Comparison of ENCODE assay signal across 10 cellular contexts in genomic region chr13:91017669-91018053, GRCh38.
DNase-seq lines count a peak whose midpoint lies in the region; ATAC-seq, FAIRE-seq and TF ChIP-seq lines count a peak whose summit lies in the region.
"Had no signal": no experiment of that assay in that cellular context is flagged by ENCODE, and none has a peak within 500 bp of the region (broad histone marks: within the 10 kb centered on the region; RNA-seq: fewer than 3 reads in every experiment).

No MANE protein-coding gene starts in this region.

- no peaks in the 10 kb centered on the region for H3K79me2 ChIP-seq in H1 (ENCODE audit: control insufficient read depth in 1 of 2, insufficient read depth in 2 of 2, low read length in 2 of 2)

- ATAC-seq in GM21447 (IDR thresholded peaks at IDR 0.05; ENCODE audit: unreplicated experiment) (peak; percentile 14), left colon (no peak)
- ATAC-seq in activated naive CD4-positive, alpha-beta T cell treated with anti-CD3 and anti-CD28 coated beads, Interleukin-2, amount 50 U/mL, for 72 hours: no peak

- no peak overlapping the region for H4K8ac ChIP-seq in H1 (ENCODE audit: extremely low read depth, insufficient read depth, low read length)

- H3K18ac ChIP-seq in H1 (ENCODE audit: extremely low read depth, low read length): no peak overlapping the region

- no peaks in the 10 kb centered on the region for H3K79me1 ChIP-seq in H1 (ENCODE audit: low read depth, low read length)

- CTCF ChIA-PET in H1 (lab: Charles Lee; ENCODE audit: partially characterized antibody): interaction anchor here (0.6 to 3.0 kb wide), 22 partner anchors 8 to 1618 kb away, joined by 3 to 14 read pairs (median 4); no protein-coding TSS in a partner anchor

- H2AFZ ChIP-seq in H1 (ENCODE audit: low read length): 0 out of 2 replicates have a peak overlapping the region, but pooled peaks have one; percentile 35

- H3K36me3 Mint-ChIP-seq in activated naive CD4-positive, alpha-beta T cell treated with anti-CD3 and anti-CD28 coated beads, Interleukin-2, amount 50 U/mL, for 72 hours: no peaks in the 10 kb centered on the region

- no peaks in the 10 kb centered on the region for H3K9me3 ChIP-seq in H1 (ENCODE audit: insufficient read depth in 2 of 2, low read depth in 1 of 2, low read length in 1 of 2)

- H3K4me2 ChIP-seq in H1 (ENCODE audit: insufficient read depth in 1 of 2, low read depth in 2 of 2, low read length in 2 of 2): no peak overlapping the region

- no peak overlapping the region for H3K56ac ChIP-seq in H1 (replicated peaks; ENCODE audit: insufficient read length, low read depth, low read length)

- no peak overlapping the region for H4K91ac ChIP-seq in H1 (replicated peaks; ENCODE audit: insufficient read length, low read length)

- H3K27ac Mint-ChIP-seq in activated naive CD4-positive, alpha-beta T cell treated with anti-CD3 and anti-CD28 coated beads, Interleukin-2, amount 50 U/mL, for 72 hours: no peak overlapping the region
- H3K27ac Mint-ChIP-seq: T-helper 1 cell treated with Interleukin-12 subunit alpha and Interleukin-12 subunit beta and Interleukin-4 antibody, amounts not matched to agents 30 μg/mL and 1 μg/mL, for 36 hours had no signal

- TF ChIP-seq RAD21 in H1 (IDR thresholded peaks at IDR 0.05 in 1 of 2, conservative IDR thresholded peaks at IDR 0.05 in 1 of 2; ENCODE audit: low read depth in 2 of 2, low read length in 2 of 2): no peak

- no peak overlapping the region for H3K14ac ChIP-seq in H1 (ENCODE audit: insufficient read length)

- no peaks in the 10 kb centered on the region; the same call in 1 of the 2 replicates for H3K23me2 ChIP-seq in H1 (ENCODE audit: low read depth, low read length)

- no peak overlapping the region for H3K4me3 ChIP-seq in H1 (ENCODE audit: extremely low read depth in 1 of 4, insufficient read depth in 2 of 4, low read depth in 3 of 4, low read length in 4 of 4)

- no peak overlapping the region for H2BK12ac ChIP-seq in H1 (ENCODE audit: low read depth, low read length)

- POLR2A ChIA-PET in H1 (lab: Charles Lee; ENCODE audit: partially characterized antibody): interaction anchor here (0.9 kb wide), 1 partner anchor 148 kb away, joined by 4 read pairs; no protein-coding TSS in a partner anchor

- WGBS in H1 (ENCODE audit: extremely low coverage in 1 of 2, insufficient coverage in 1 of 2, insufficient read length in 1 of 2, insufficient replicate concordance in 2 of 2, low coverage in 1 of 2, low lambda C conversion rate in 2 of 2, missing lambda C conversion rate in 1 of 2), 2 experiments: 70% methylated on average over 15 of the region's 15 CpGs; no CpG with 5 or more reads in 1 of the 2 experiments

- no peak overlapping the region for H2BK20ac ChIP-seq in H1 (ENCODE audit: low read length)

- TF ChIP-seq POLR2A in H1 (IDR thresholded peaks at IDR 0.05; ENCODE audit: control extremely low read depth in 1 of 2, low read depth in 2 of 2, low read length in 2 of 2): no peak

- no peak overlapping the region for H2BK120ac ChIP-seq in H1 (replicated peaks; ENCODE audit: low read depth, low read length)

- H3K27me3 ChIP-seq in H1 (replicated peaks in 1 of 4; ENCODE audit: control insufficient read depth in 3 of 4, extremely low read depth in 1 of 4, insufficient read depth in 3 of 4, low read length in 3 of 4): no peaks in the 10 kb centered on the region

- TF ChIP-seq EP300 in H1 (IDR thresholded peaks at IDR 0.05; ENCODE audit: borderline replicate concordance in 1 of 2, low read depth in 2 of 2, low read length in 2 of 2): no peak

- no peak overlapping the region for H3K4ac ChIP-seq in H1 (replicated peaks; ENCODE audit: insufficient read length, low read depth, low read length)

- H2BK15ac ChIP-seq in H1 (ENCODE audit: low read length): no peak overlapping the region

- DNase-seq in Daoy (ENCODE audit: low read depth): peak; percentile 1
- peak; percentile 47 for DNase-seq in HK-2 (ENCODE audit: unreplicated experiment)
- peak; percentile 2 to 49 for DNase-seq in H1 (ENCODE audit: low read depth in 1 of 2, low spot score in 2 of 2)
- no peak for DNase-seq in hepatic stellate cell (ENCODE audit: low spot score)
- DNase-seq in cerebellum (ENCODE audit: low spot score): no peak
- DNase-seq in left colon: no peak
- no peak for DNase-seq in activated naive CD4-positive, alpha-beta T cell treated with anti-CD3 and anti-CD28 coated beads, Interleukin-2, amount 50 U/mL, for 72 hours (ENCODE audit: low spot score in 2 of 2)
- DNase-seq: GF-D8 had no signal

- no peak overlapping the region for H3K9ac ChIP-seq in H1 (replicated peaks in 1 of 4; ENCODE audit: extremely low read depth in 1 of 4, low read depth in 3 of 4, low read length in 3 of 4)

- H3K4me1 ChIP-seq in H1 (replicated peaks in 1 of 4; ENCODE audit: control insufficient read depth in 3 of 4, insufficient read depth in 4 of 4, low read length in 3 of 4): no peaks in the 10 kb centered on the region

- no peak for FAIRE-seq in H1 (lab: Jason Lieb, UNC)

- H3K23ac ChIP-seq in H1 (ENCODE audit: insufficient read length): no peak overlapping the region

- H4K20me1 ChIP-seq in H1 (replicated peaks in 1 of 2; ENCODE audit: control insufficient read depth in 1 of 2, insufficient read depth in 2 of 2, low read length in 2 of 2): no peaks in the 10 kb centered on the region

- H2BK5ac ChIP-seq in H1 (ENCODE audit: low read depth, low read length): no peak overlapping the region

- no peak overlapping the region for H2AK5ac ChIP-seq in H1 (ENCODE audit: low read depth, low read length)

- no peak for TF ChIP-seq CTCF in H1 (IDR thresholded peaks at IDR 0.05; ENCODE audit: control extremely low read depth in 1 of 3, insufficient read depth in 1 of 3, low read depth in 1 of 3, low read length in 3 of 3)

- no peaks in the 10 kb centered on the region for H3K9me3 Mint-ChIP-seq in activated naive CD4-positive, alpha-beta T cell treated with anti-CD3 and anti-CD28 coated beads, Interleukin-2, amount 50 U/mL, for 72 hours
- H3K9me3 Mint-ChIP-seq: T-helper 1 cell treated with Interleukin-12 subunit alpha and Interleukin-12 subunit beta and Interleukin-4 antibody, amounts not matched to agents 30 μg/mL and 1 μg/mL, for 36 hours had no signal

- H4K5ac ChIP-seq in H1 (ENCODE audit: insufficient read length, low read depth, low read length): no peak overlapping the region

- intact Hi-C loops in left colon (cut with DNase I, micrococcal nuclease): no loop called here

- no peaks in the 10 kb centered on the region for H3K36me3 ChIP-seq in H1 (ENCODE audit: control insufficient read depth in 2 of 4, insufficient read depth in 4 of 4, low read length in 3 of 4)

- no peak overlapping the region for H3K27ac ChIP-seq in H1 (ENCODE audit: low read depth, low read length)

TF ChIP-seq in H1, 55 proteins besides CTCF, POLR2A, EP300 and RAD21:
- TF ChIP-seq EGR1 (IDR thresholded peaks at IDR 0.05; ENCODE audit: borderline replicate concordance, low read depth, low read length): peak; percentile 32; the same call in 1 of the 2 replicates
- TF ChIP-seq JUN (IDR thresholded peaks at IDR 0.05; ENCODE audit: low read depth, low read length): 0 out of 2 replicates have a peak, but pooled peaks have one; percentile 8
- no peak for TF ChIP-seq KDM5A (IDR thresholded peaks at IDR 0.05; ENCODE audit: low read length)
- TF ChIP-seq JUND (IDR thresholded peaks at IDR 0.05; ENCODE audit: low read length): no peak
- no peak for TF ChIP-seq SRF (IDR thresholded peaks at IDR 0.05; ENCODE audit: low read depth, low read length)
- no peak for TF ChIP-seq RFX5 (IDR thresholded peaks at IDR 0.05; ENCODE audit: borderline replicate concordance, low read depth, low read length)
- TF ChIP-seq GABPA (IDR thresholded peaks at IDR 0.05; ENCODE audit: borderline replicate concordance, insufficient read depth, low read length): no peak
- no peak for TF ChIP-seq KDM4A (IDR thresholded peaks at IDR 0.05; ENCODE audit: low read depth, low read length, severe bottlenecking)
- TF ChIP-seq BACH1 (IDR thresholded peaks at IDR 0.05; ENCODE audit: low read length): no peak
- no peak for TF ChIP-seq MAFK (IDR thresholded peaks at IDR 0.05; ENCODE audit: low read depth, low read length)
- no peak for TF ChIP-seq CREB1 (IDR thresholded peaks at IDR 0.05)

Comparison
In these comparisons a context has a peak if more than half of its experiments do, and no peak if none do; other contexts are left out.
1. DNase-seq: peak in Daoy (single experiment), HK-2 (single experiment) and H1 (2 of 2); none in hepatic stellate cell (single experiment), cerebellum (single experiment), left colon (0 of 2) and activated naive CD4-positive, alpha-beta T cell treated with anti-CD3 and anti-CD28 coated beads, Interleukin-2, amount 50 U/mL, for 72 hours (0 of 2).